8 cellular contexts compared by ENCODE assay signal in genomic region chr7:4643204-4643471, GRCh38. TPM values are rescaled to one million over a fixed set of nuclear protein-coding genes. Genes with fewer than 3 reads are reported as not detected.
A peak's percentile ranks its signal among the peaks of the same experiment; 100 is the strongest.
DNase-seq lines count a peak whose midpoint lies in the region; ATAC-seq, FAIRE-seq and TF ChIP-seq lines count a peak whose summit lies in the region.
"Not testable (repeated sequence)": the region's sequence is repeated elsewhere in the genome, so short reads cannot be mapped to it uniquely, and the experiment has no call there.

No MANE protein-coding gene starts in this region.

- H3K4me1 Mint-ChIP-seq in CD4-positive, alpha-beta memory T cell, result peaks cover 9 to 19% (median 14%) of the 10 kb centered on the region in 4 donors
- H3K4me1 Mint-ChIP-seq in activated CD4-positive, alpha-beta memory T cell treated with anti-CD3 and anti-CD28 coated beads for 36 hours (ENCODE audit: low read depth), result peaks cover 12% of the 10 kb centered on the region
- peaks cover 12% of the 10 kb centered on the region for H3K4me1 Mint-ChIP-seq in activated T-helper 2 cell treated with anti-CD3 and anti-CD28 coated beads, Interferon-gamma antibody, Interleukin-2, Interleukin-4, amounts not matched to agents 10 μg/mL and 5 μg/mL and 100 μg/mL, durations not matched to agents 14 hours and 24 hours and 36 hours (ENCODE audit: low read depth)
- H3K4me1 Mint-ChIP-seq in naive thymus-derived CD4-positive, alpha-beta T cell, result peaks cover 5 to 26% (median 13%) of the 10 kb centered on the region in 7 donors
- H3K4me1 Mint-ChIP-seq in stimulated activated naive CD8-positive, alpha-beta T cell treated with anti-CD3 and anti-CD28 coated beads, Interleukin-15, Interleukin-2, amounts not matched to agents 100 ng/mL and 50 ng/mL, for 24 hours (ENCODE audit: low read depth), result not testable (repeated sequence)

- H3K9me3 ChIP-seq in CD4-positive, alpha-beta memory T cell (ENCODE audit: control insufficient read depth in 1 of 2, low read length in 2 of 2); SK-N-SH; GM12878 (replicated peaks; ENCODE audit: control insufficient read depth, insufficient read depth, low read length); naive thymus-derived CD4-positive, alpha-beta T cell (ENCODE audit: control insufficient read depth in 2 of 3, low read length in 3 of 3): not testable (repeated sequence)

- not testable (repeated sequence) for H3K36me3 ChIP-seq in CD4-positive, alpha-beta memory T cell (ENCODE audit: insufficient read depth, low read length); KMS-11 (ENCODE audit: insufficient read depth); SK-N-SH (replicated peaks in 1 of 2; ENCODE audit: control insufficient read depth in 1 of 2, insufficient read depth in 2 of 2, low read length in 1 of 2); GM12878 (ENCODE audit: control insufficient read depth in 2 of 2, insufficient read depth in 2 of 2, low read length in 1 of 2); naive thymus-derived CD4-positive, alpha-beta T cell (ENCODE audit: control insufficient read depth in 2 of 3, insufficient read depth in 3 of 3, low read length in 3 of 3)

- H3K4me2 ChIP-seq in KMS-11, result peak overlapping the region; percentile 75
- peak overlapping the region; percentile 84; the same call in 1 of the 2 replicates for H3K4me2 ChIP-seq in SK-N-SH
- peak overlapping the region; percentile 72; the same call in 1 of the 2 replicates for H3K4me2 ChIP-seq in GM12878 (ENCODE audit: control insufficient read depth, insufficient read depth)

- H3K9me3 Mint-ChIP-seq in CD4-positive, alpha-beta memory T cell; activated CD4-positive, alpha-beta memory T cell treated with anti-CD3 and anti-CD28 coated beads for 36 hours; activated T-helper 2 cell treated with anti-CD3 and anti-CD28 coated beads, Interferon-gamma antibody, Interleukin-2, Interleukin-4, amounts not matched to agents 10 μg/mL and 5 μg/mL and 100 μg/mL, durations not matched to agents 14 hours and 24 hours and 36 hours; naive thymus-derived CD4-positive, alpha-beta T cell; stimulated activated naive CD8-positive, alpha-beta T cell treated with anti-CD3 and anti-CD28 coated beads, Interleukin-15, Interleukin-2, amounts not matched to agents 100 ng/mL and 50 ng/mL, for 24 hours: not testable (repeated sequence)

- RAD21 ChIA-PET in GM12878 (lab: Charles Lee; ENCODE audit: unreplicated experiment), result not testable (repeated sequence)

- H3K4me1 ChIP-seq in CD4-positive, alpha-beta memory T cell (ENCODE audit: insufficient read depth, low read length), result peaks cover 16% of the 10 kb centered on the region
- peaks cover 35% of the 10 kb centered on the region for H3K4me1 ChIP-seq in KMS-11 (ENCODE audit: low read depth, poor library complexity, severe bottlenecking)
- H3K4me1 ChIP-seq in SK-N-SH (ENCODE audit: control insufficient read depth in 1 of 2, insufficient read depth in 2 of 2, low read depth in 1 of 2, low read length in 1 of 2); GM12878 (ENCODE audit: control insufficient read depth, insufficient read depth, low read length): not testable (repeated sequence)
- H3K4me1 ChIP-seq in naive thymus-derived CD4-positive, alpha-beta T cell (ENCODE audit: control insufficient read depth in 2 of 2, insufficient read depth in 2 of 2, low read length in 2 of 2), result peaks cover 7 to 10% of the 10 kb centered on the region in 2 donors

- not testable (repeated sequence) for H3K79me2 ChIP-seq in KMS-11 (ENCODE audit: insufficient read depth, low read depth); SK-N-SH (ENCODE audit: insufficient read depth); GM12878 (ENCODE audit: control insufficient read depth, insufficient read depth, low read length)

- FAIRE-seq in GM12878 (lab: Jason Lieb, UNC), result not testable (repeated sequence)

- not testable (repeated sequence) for H3K36me3 Mint-ChIP-seq in CD4-positive, alpha-beta memory T cell; activated CD4-positive, alpha-beta memory T cell treated with anti-CD3 and anti-CD28 coated beads for 36 hours; activated T-helper 2 cell treated with anti-CD3 and anti-CD28 coated beads, Interferon-gamma antibody, Interleukin-2, Interleukin-4, amounts not matched to agents 10 μg/mL and 5 μg/mL and 100 μg/mL, durations not matched to agents 14 hours and 24 hours and 36 hours (ENCODE audit: low read depth); naive thymus-derived CD4-positive, alpha-beta T cell; stimulated activated naive CD8-positive, alpha-beta T cell treated with anti-CD3 and anti-CD28 coated beads, Interleukin-15, Interleukin-2, amounts not matched to agents 100 ng/mL and 50 ng/mL, for 24 hours (ENCODE audit: low read depth)

- H3F3A ChIP-seq in SK-N-SH (replicated peaks; ENCODE audit: insufficient read depth), result not testable (repeated sequence)

- TF ChIP-seq RAD21 in SK-N-SH (IDR thresholded peaks at IDR 0.05; ENCODE audit: low read length); GM12878 (IDR thresholded peaks at IDR 0.05; ENCODE audit: insufficient read depth, low read depth, low read length): not testable (repeated sequence)

- not testable (repeated sequence) for H4K20me1 ChIP-seq in KMS-11 (ENCODE audit: insufficient read depth); SK-N-SH (ENCODE audit: insufficient read depth); GM12878 (ENCODE audit: control insufficient read depth, insufficient read depth)

- 97% methylated on average over 5 of the region's 5 CpGs for WGBS in SK-N-SH (ENCODE audit: low lambda C conversion rate)
- 98% methylated on average over 5 of the region's 5 CpGs for WGBS in GM12878 (ENCODE audit: insufficient coverage, insufficient replicate concordance, low lambda C conversion rate, missing lambda C conversion rate)

- BruUV-seq in GM12878 (replicated peaks; lab: Mats Ljungman, UMichigan), result not testable (repeated sequence)

- not testable (repeated sequence) for H3K27ac ChIP-seq in CD4-positive, alpha-beta memory T cell (ENCODE audit: low read depth, low read length); KMS-11; SK-N-SH (ENCODE audit: low read depth in 2 of 2, low read length in 1 of 2); GM12878 (ENCODE audit: control insufficient read depth, insufficient read depth)
- H3K27ac ChIP-seq in naive thymus-derived CD4-positive, alpha-beta T cell (ENCODE audit: low read depth, low read length), result peak overlapping the region; percentile 87

- H3K4me3 ChIP-seq in CD4-positive, alpha-beta memory T cell (ENCODE audit: low read length in 2 of 2); KMS-11 (IDR thresholded peaks at IDR 0.05; ENCODE audit: insufficient read depth, low read depth, low read length); SK-N-SH (ENCODE audit: low read depth in 2 of 2, low read length in 1 of 2); naive thymus-derived CD4-positive, alpha-beta T cell (ENCODE audit: low read length): not testable (repeated sequence)
- H3K4me3 ChIP-seq in GM12878, result 0 out of 2 replicates have a peak overlapping the region, but pooled peaks have one; percentile 85

- TF ChIP-seq EP300 in SK-N-SH (IDR thresholded peaks at IDR 0.05; ENCODE audit: borderline replicate concordance in 1 of 2, low read depth in 1 of 2, low read length in 1 of 2); GM12878 (IDR thresholded peaks at IDR 0.05; ENCODE audit: borderline replicate concordance in 1 of 2, control insufficient read depth in 1 of 2, low read depth in 2 of 2, low read length in 2 of 2): not testable (repeated sequence)

- intact Hi-C loops in CD4-positive, alpha-beta memory T cell (cut with micrococcal nuclease), result loop anchor here (10.0 kb wide), 1 partner anchor 332 kb away; no protein-coding TSS in a partner anchor
- intact Hi-C loops in activated CD4-positive, alpha-beta memory T cell treated with anti-CD3 and anti-CD28 coated beads for 36 hours (cut with micrococcal nuclease), result loop anchor here (5.0 kb wide), 1 partner anchor 329 kb away; no protein-coding TSS in a partner anchor
- intact Hi-C loops in activated T-helper 2 cell treated with anti-CD3 and anti-CD28 coated beads, Interferon-gamma antibody, Interleukin-2, Interleukin-4, amounts not matched to agents 10 μg/mL and 5 μg/mL and 100 μg/mL, durations not matched to agents 14 hours and 24 hours and 36 hours (cut with micrococcal nuclease), result loop anchor here (5.0 kb wide), 1 partner anchor 329 kb away; no protein-coding TSS in a partner anchor
- intact Hi-C loops in GM12878 (cut with micrococcal nuclease; ENCODE audit: unreplicated experiment), result not testable (repeated sequence)
- intact Hi-C loops in naive thymus-derived CD4-positive, alpha-beta T cell (cut with micrococcal nuclease), result loop anchor here in 1 of 2 donors (5.0 kb wide), 1 partner anchor 239 kb away; the partner anchor contains the start of gene RADIL

- DNase-seq in CD4-positive, alpha-beta memory T cell; SK-N-SH; activated CD4-positive, alpha-beta memory T cell treated with anti-CD3 and anti-CD28 coated beads for 36 hours; activated T-helper 2 cell treated with anti-CD3 and anti-CD28 coated beads, Interferon-gamma antibody, Interleukin-2, Interleukin-4, amounts not matched to agents 10 μg/mL and 5 μg/mL and 100 μg/mL, durations not matched to agents 14 hours and 24 hours and 36 hours (ENCODE audit: low spot score); GM12878 (ENCODE audit: low read depth, low spot score); naive thymus-derived CD4-positive, alpha-beta T cell: not testable (repeated sequence)

- not testable (repeated sequence) for ATAC-seq in GM12878; naive thymus-derived CD4-positive, alpha-beta T cell

- SMC1A ChIA-PET in GM12878 (lab: Charles Lee; ENCODE audit: uncharacterized antibody, unreplicated experiment), result not testable (repeated sequence)

- H3K27me3 Mint-ChIP-seq in CD4-positive, alpha-beta memory T cell; activated CD4-positive, alpha-beta memory T cell treated with anti-CD3 and anti-CD28 coated beads for 36 hours; activated T-helper 2 cell treated with anti-CD3 and anti-CD28 coated beads, Interferon-gamma antibody, Interleukin-2, Interleukin-4, amounts not matched to agents 10 μg/mL and 5 μg/mL and 100 μg/mL, durations not matched to agents 14 hours and 24 hours and 36 hours (ENCODE audit: low read depth); naive thymus-derived CD4-positive, alpha-beta T cell; stimulated activated naive CD8-positive, alpha-beta T cell treated with anti-CD3 and anti-CD28 coated beads, Interleukin-15, Interleukin-2, amounts not matched to agents 100 ng/mL and 50 ng/mL, for 24 hours: not testable (repeated sequence)

- not testable (repeated sequence) for TF ChIP-seq CTCF in KMS-11 (conservative IDR thresholded peaks at IDR 0.05; ENCODE audit: low read depth, low read length); SK-N-SH (IDR thresholded peaks at IDR 0.05); GM12878 (IDR thresholded peaks at IDR 0.05 in 2 of 3, conservative IDR thresholded peaks at IDR 0.05 in 1 of 3; ENCODE audit: control insufficient read depth in 2 of 3, extremely low read depth in 1 of 3, insufficient read depth in 1 of 3, low read depth in 3 of 3, low read length in 3 of 3)

- not testable (repeated sequence) for TF ChIP-seq POLR2A in GM12878 (IDR thresholded peaks at IDR 0.05; ENCODE audit: low read depth, low read length)

- CTCF ChIA-PET in CD4-positive, alpha-beta memory T cell (lab: Charles Lee; ENCODE audit: partially characterized antibody), result interaction anchor here (0.6 to 1.1 kb wide), 2 partner anchors 42 to 64 kb away, joined by 3 read pairs; no protein-coding TSS in a partner anchor
- CTCF ChIA-PET in SK-N-SH (lab: Yijun Ruan, JAX), result interaction anchor here (4.6 kb wide), 1 partner anchor 41 kb away, joined by 49 read pairs; the partner anchor contains the start of gene FOXK1
- CTCF ChIA-PET in activated CD4-positive, alpha-beta memory T cell treated with anti-CD3 and anti-CD28 coated beads for 36 hours (lab: Charles Lee), result interaction anchor here (2.5 to 3.0 kb wide), 2 partner anchors 40 to 43 kb away, joined by 6 to 43 read pairs; partner anchors contain the start of gene FOXK1
- CTCF ChIA-PET in GM12878 (lab: Yijun Ruan, JAX), result interaction anchor here (2.0 kb wide), 1 partner anchor 8 kb away, joined by 6 read pairs; no protein-coding TSS in a partner anchor
- CTCF ChIA-PET in naive thymus-derived CD4-positive, alpha-beta T cell (lab: Charles Lee), result not testable (repeated sequence)

- H3K4me3 Mint-ChIP-seq in CD4-positive, alpha-beta memory T cell, result peak overlapping the region in 5 of 8 donors; percentile 83 to 90 (median 86)
- H3K4me3 Mint-ChIP-seq in activated CD4-positive, alpha-beta memory T cell treated with anti-CD3 and anti-CD28 coated beads for 36 hours, result peak overlapping the region; percentile 87
- peak overlapping the region; percentile 92 for H3K4me3 Mint-ChIP-seq in activated T-helper 2 cell treated with anti-CD3 and anti-CD28 coated beads, Interferon-gamma antibody, Interleukin-2, Interleukin-4, amounts not matched to agents 10 μg/mL and 5 μg/mL and 100 μg/mL, durations not matched to agents 14 hours and 24 hours and 36 hours (ENCODE audit: low read depth)
- H3K4me3 Mint-ChIP-seq in naive thymus-derived CD4-positive, alpha-beta T cell, result peak overlapping the region in 9 of 10 donors; percentile 73 to 94 (median 90)
- H3K4me3 Mint-ChIP-seq in stimulated activated naive CD8-positive, alpha-beta T cell treated with anti-CD3 and anti-CD28 coated beads, Interleukin-15, Interleukin-2, amounts not matched to agents 100 ng/mL and 50 ng/mL, for 24 hours, result peak overlapping the region; percentile 92

- POLR2A ChIA-PET in CD4-positive, alpha-beta memory T cell (lab: Charles Lee; ENCODE audit: partially characterized antibody), result interaction anchor here (2.7 to 4.0 kb wide), 2 partner anchors 40 to 102 kb away, joined by 47 to 216 read pairs; partner anchors contain the start of gene FOXK1
- POLR2A ChIA-PET in SK-N-SH (lab: Yijun Ruan, JAX), result interaction anchor here (3.7 kb wide), 1 partner anchor 40 kb away, joined by 68 read pairs; the partner anchor contains the start of gene FOXK1
- POLR2A ChIA-PET in activated CD4-positive, alpha-beta memory T cell treated with anti-CD3 and anti-CD28 coated beads for 36 hours (lab: Charles Lee), result not testable (repeated sequence)
- POLR2A ChIA-PET in GM12878 (lab: Charles Lee), result interaction anchor here (1.8 to 2.9 kb wide), 2 partner anchors 40 to 132 kb away, joined by 6 to 24 read pairs; partner anchors contain the start of genes AP5Z1 and FOXK1
- POLR2A ChIA-PET in naive thymus-derived CD4-positive, alpha-beta T cell (lab: Charles Lee), result interaction anchor here (1.2 to 2.6 kb wide), 3 partner anchors 31 to 135 kb away, joined by 4 to 11 read pairs (median 8); no protein-coding TSS in a partner anchor

- not testable (repeated sequence) for H3K9ac ChIP-seq in KMS-11; SK-N-SH; GM12878 (ENCODE audit: control insufficient read depth, insufficient read depth, low read length)

- in situ Hi-C loops in GM12878 (cut with MboI), result not testable (repeated sequence)

- not testable (repeated sequence) for H3K9me2 ChIP-seq in SK-N-SH

- peak overlapping the region; percentile 75; the same call in 1 of the 2 replicates for H2AFZ ChIP-seq in KMS-11 (ENCODE audit: low read depth)
- H2AFZ ChIP-seq in SK-N-SH (ENCODE audit: low read depth); GM12878 (ENCODE audit: control insufficient read depth, low read depth, low read length): not testable (repeated sequence)

- H3K27ac Mint-ChIP-seq in CD4-positive, alpha-beta memory T cell, result peak overlapping the region in 1 of 7 donors; percentile 97
- not testable (repeated sequence) for H3K27ac Mint-ChIP-seq in activated CD4-positive, alpha-beta memory T cell treated with anti-CD3 and anti-CD28 coated beads for 36 hours; activated T-helper 2 cell treated with anti-CD3 and anti-CD28 coated beads, Interferon-gamma antibody, Interleukin-2, Interleukin-4, amounts not matched to agents 10 μg/mL and 5 μg/mL and 100 μg/mL, durations not matched to agents 14 hours and 24 hours and 36 hours
- H3K27ac Mint-ChIP-seq in naive thymus-derived CD4-positive, alpha-beta T cell, result peak overlapping the region in 5 of 9 donors; percentile 89 to 99 (median 97)
- peak overlapping the region; percentile 98 for H3K27ac Mint-ChIP-seq in stimulated activated naive CD8-positive, alpha-beta T cell treated with anti-CD3 and anti-CD28 coated beads, Interleukin-15, Interleukin-2, amounts not matched to agents 100 ng/mL and 50 ng/mL, for 24 hours

- H3K27me3 ChIP-seq in CD4-positive, alpha-beta memory T cell (ENCODE audit: insufficient read depth, low read length); KMS-11 (ENCODE audit: insufficient read depth, low read depth); SK-N-SH (ENCODE audit: insufficient read depth); GM12878 (replicated peaks in 1 of 2; ENCODE audit: control insufficient read depth in 2 of 2, insufficient read depth in 2 of 2, low read length in 1 of 2); naive thymus-derived CD4-positive, alpha-beta T cell (ENCODE audit: control insufficient read depth in 2 of 2, insufficient read depth in 2 of 2, low read length in 2 of 2): not testable (repeated sequence)

RNA-seq across cellular contexts. Expression of gene FOXK1, which starts 39.0 kb away (rescaled TPM):
- 10 to 100 TPM; 52.9 to 53.3 TPM for total RNA-seq in CD4-positive, alpha-beta memory T cell
- 1 to 10 TPM; 1.3 to 5.0 TPM for polyA plus RNA-seq in CD4-positive, alpha-beta memory T cell
- polyA plus RNA-seq in SK-N-SH (2012; rRNA removed), result 3.0 and 4.7 TPM in 2 replicates
- polyA plus RNA-seq in SK-N-SH (2012; cell fraction: cytosol; rRNA removed), result 2.1 and 3.0 TPM in 2 replicates
- 11.3 and 15.1 TPM in 2 replicates for polyA plus RNA-seq in SK-N-SH (2012; cell fraction: nucleus; rRNA removed)
- 10 to 100 TPM; 25.9 to 26.6 TPM for total RNA-seq in activated CD4-positive, alpha-beta memory T cell treated with anti-CD3 and anti-CD28 coated beads for 36 hours
- total RNA-seq in activated T-helper 2 cell treated with anti-CD3 and anti-CD28 coated beads, Interferon-gamma antibody, Interleukin-2, Interleukin-4, amounts not matched to agents 10 μg/mL and 5 μg/mL and 100 μg/mL, durations not matched to agents 14 hours and 24 hours and 36 hours, result 35.6 TPM in 2 replicates
- 54.8 and 57.8 TPM in 2 replicates for total RNA-seq in GM12878 (2013; cell fraction: nucleolus; rRNA removed)
- 10.6 and 11.6 TPM in 2 replicates for total RNA-seq in GM12878 (2014; rRNA removed)
- 5.6 and 5.9 TPM in 2 replicates for total RNA-seq in GM12878 (2014; rRNA removed; fragmentation: Illumina TruSeq; extraction: Trizol)
- total RNA-seq in GM12878 (2021), result 30.8 and 31.8 TPM in 2 replicates
- polyA plus RNA-seq in GM12878 (2011; ENCODE audit: low read depth), result 3.2 TPM
- polyA plus RNA-seq in GM12878 (2011; rRNA removed), result 2.2 and 3.6 TPM in 2 replicates
- polyA plus RNA-seq in GM12878 (2011; cell fraction: cytosol; rRNA removed), result 4.7 and 5.3 TPM in 2 replicates
- polyA plus RNA-seq in GM12878 (2011; cell fraction: nucleus; rRNA removed), result 10.5 and 16.9 TPM in 2 replicates
- 7.8 and 10.2 TPM in 2 replicates for polyA plus RNA-seq in GM12878 (2012)
- polyA plus RNA-seq in GM12878 (2014; fragmentation: Illumina TruSeq; extraction: Trizol), result 2.0 and 4.0 TPM in 2 replicates
- under 1 TPM; 0.24 TPM for polyA plus RNA-seq in GM12878 (2014; fragmentation: Nextera tagmentation; extraction: Ambion mirVana)
- 8.5 and 10.2 TPM in 2 replicates for polyA plus RNA-seq in GM12878 (2014; rRNA removed)
- polyA plus RNA-seq in GM12878 (2016; fragmentation: Nextera tagmentation; extraction: Ambion mirVana), result 1 to 10 TPM; 4.4 to 4.7 TPM
- 7.5 and 18.3 TPM in 2 replicates for polyA minus RNA-seq in GM12878 (2011; rRNA and poly(A)+ RNA removed)
- polyA minus RNA-seq in GM12878 (2011; cell fraction: cytosol; rRNA and poly(A)+ RNA removed), result 12.9 and 15.0 TPM in 2 replicates
- 6.5 and 13.9 TPM in 2 replicates for polyA minus RNA-seq in GM12878 (2011; cell fraction: nucleus; rRNA and poly(A)+ RNA removed)
- total RNA-seq in naive thymus-derived CD4-positive, alpha-beta T cell, result 10 to 100 TPM; 37.7 to 69.0 (median 56.9) TPM
- polyA plus RNA-seq in naive thymus-derived CD4-positive, alpha-beta T cell, result 1 to 10 TPM; 3.6 to 6.6 TPM
